1 cellular context compared by ENCODE assay signal in the genomic region with DNA sequence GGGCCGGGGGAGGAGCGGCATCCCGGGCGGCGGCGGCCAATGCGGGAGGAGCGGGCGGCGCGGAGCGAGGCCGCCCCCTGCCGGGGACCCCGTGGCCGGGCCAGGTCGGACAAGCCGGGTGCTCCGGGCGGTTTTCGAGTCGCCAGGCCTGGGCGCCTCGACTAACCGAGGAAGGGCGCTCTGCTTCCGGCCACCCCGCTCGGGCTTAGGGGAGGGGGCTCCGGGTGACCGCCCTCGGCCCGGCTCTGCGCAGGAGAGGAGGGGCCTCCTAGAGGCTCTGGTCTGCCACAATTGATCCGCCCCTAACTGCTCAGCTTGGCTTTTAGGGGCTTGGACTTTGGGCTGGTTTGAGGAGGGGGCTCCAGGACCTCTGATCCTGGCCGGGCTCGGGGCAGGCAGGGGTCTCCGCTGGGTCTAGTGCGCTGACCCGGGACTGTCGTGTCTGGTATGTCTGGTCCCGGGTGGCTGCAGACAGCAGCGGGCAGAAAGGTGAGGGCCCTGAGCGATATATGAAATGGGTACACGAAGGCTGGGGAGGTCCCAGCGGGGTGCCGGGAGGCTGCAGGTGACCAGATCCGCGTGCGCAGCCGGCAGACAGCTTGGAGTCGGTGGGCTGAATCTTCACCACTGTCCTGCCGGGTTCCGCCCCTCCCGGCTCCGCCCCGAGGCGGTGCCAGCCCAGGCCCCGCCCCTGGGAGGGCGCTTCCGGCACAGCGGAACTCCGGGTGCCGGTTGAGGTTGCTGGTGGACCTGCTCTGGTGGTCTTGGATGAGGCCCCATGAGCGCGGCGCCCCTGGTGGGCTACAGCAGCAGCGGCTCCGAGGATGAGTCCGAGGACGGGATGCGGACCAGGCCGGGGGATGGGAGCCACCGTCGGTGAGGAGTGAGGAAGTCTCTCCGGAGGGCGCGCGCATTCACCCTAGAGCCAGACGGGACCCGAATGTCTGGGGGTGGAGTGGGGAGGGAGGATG.
TF ChIP-seq lines count a peak whose summit lies in the region.

A gene with protein sequence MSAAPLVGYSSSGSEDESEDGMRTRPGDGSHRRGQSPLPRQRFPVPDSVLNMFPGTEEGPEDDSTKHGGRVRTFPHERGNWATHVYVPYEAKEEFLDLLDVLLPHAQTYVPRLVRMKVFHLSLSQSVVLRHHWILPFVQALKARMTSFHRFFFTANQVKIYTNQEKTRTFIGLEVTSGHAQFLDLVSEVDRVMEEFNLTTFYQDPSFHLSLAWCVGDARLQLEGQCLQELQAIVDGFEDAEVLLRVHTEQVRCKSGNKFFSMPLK (plus strand): TSS at position 702 of the 971 bp plus-strand sequence. CDS start 77 bp downstream, at position 779.

TF ChIP-seq in HepG2, 621 proteins besides CTCF, POLR2A, EP300 and RAD21 (continued from another document and continues in another):
- TF ChIP-seq, protein P1, sequence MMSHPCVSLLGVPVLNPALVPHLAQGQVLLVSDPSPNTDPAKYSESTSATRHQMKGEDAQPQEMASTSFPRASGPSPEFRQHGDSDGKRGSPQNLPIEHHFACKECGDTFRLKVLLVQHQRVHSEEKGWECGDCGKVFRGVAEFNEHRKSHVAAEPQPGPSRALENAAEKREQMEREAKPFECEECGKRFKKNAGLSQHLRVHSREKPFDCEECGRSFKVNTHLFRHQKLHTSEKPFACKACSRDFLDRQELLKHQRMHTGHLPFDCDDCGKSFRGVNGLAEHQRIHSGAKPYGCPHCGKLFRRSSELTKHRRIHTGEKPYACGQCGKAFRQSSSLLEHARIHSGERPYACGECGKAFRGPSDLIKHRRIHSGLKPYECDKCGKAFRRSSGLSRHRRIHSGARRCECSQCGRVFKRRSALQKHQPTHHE (CRISPR knock-in tag; IDR thresholded peaks at IDR 0.05; ENCODE audit: borderline replicate concordance) = 0 out of 2 replicates have a peak, but pooled peaks have one; percentile 93
- TF ChIP-seq, protein P2, sequence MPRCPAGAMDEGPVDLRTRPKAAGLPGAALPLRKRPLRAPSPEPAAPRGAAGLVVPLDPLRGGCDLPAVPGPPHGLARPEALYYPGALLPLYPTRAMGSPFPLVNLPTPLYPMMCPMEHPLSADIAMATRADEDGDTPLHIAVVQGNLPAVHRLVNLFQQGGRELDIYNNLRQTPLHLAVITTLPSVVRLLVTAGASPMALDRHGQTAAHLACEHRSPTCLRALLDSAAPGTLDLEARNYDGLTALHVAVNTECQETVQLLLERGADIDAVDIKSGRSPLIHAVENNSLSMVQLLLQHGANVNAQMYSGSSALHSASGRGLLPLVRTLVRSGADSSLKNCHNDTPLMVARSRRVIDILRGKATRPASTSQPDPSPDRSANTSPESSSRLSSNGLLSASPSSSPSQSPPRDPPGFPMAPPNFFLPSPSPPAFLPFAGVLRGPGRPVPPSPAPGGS (CRISPR knock-in tag; IDR thresholded peaks at IDR 0.05) = no peak; the same call in 1 of the 2 replicates
- 0 out of 2 replicates have a peak, but pooled peaks have one; percentile 7 for TF ChIP-seq MIXL1 (CRISPR knock-in tag; IDR thresholded peaks at IDR 0.05)
- no peak for TF ChIP-seq SOX6 (IDR thresholded peaks at IDR 0.05)
- peak; percentile 61 for TF ChIP-seq SOX6 (CRISPR knock-in tag; IDR thresholded peaks at IDR 0.05)
- TF ChIP-seq, protein P3, sequence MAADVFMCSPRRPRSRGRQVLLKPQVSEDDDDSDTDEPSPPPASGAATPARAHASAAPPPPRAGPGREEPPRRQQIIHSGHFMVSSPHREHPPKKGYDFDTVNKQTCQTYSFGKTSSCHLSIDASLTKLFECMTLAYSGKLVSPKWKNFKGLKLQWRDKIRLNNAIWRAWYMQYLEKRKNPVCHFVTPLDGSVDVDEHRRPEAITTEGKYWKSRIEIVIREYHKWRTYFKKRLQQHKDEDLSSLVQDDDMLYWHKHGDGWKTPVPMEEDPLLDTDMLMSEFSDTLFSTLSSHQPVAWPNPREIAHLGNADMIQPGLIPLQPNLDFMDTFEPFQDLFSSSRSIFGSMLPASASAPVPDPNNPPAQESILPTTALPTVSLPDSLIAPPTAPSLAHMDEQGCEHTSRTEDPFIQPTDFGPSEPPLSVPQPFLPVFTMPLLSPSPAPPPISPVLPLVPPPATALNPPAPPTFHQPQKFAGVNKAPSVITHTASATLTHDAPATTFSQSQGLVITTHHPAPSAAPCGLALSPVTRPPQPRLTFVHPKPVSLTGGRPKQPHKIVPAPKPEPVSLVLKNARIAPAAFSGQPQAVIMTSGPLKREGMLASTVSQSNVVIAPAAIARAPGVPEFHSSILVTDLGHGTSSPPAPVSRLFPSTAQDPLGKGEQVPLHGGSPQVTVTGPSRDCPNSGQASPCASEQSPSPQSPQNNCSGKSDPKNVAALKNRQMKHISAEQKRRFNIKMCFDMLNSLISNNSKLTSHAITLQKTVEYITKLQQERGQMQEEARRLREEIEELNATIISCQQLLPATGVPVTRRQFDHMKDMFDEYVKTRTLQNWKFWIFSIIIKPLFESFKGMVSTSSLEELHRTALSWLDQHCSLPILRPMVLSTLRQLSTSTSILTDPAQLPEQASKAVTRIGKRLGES (CRISPR knock-in tag; IDR thresholded peaks at IDR 0.05; ENCODE audit: borderline replicate concordance) = no peak
- no peak for TF ChIP-seq ZBTB21 (CRISPR knock-in tag; IDR thresholded peaks at IDR 0.05)
- TF ChIP-seq, protein P4, sequence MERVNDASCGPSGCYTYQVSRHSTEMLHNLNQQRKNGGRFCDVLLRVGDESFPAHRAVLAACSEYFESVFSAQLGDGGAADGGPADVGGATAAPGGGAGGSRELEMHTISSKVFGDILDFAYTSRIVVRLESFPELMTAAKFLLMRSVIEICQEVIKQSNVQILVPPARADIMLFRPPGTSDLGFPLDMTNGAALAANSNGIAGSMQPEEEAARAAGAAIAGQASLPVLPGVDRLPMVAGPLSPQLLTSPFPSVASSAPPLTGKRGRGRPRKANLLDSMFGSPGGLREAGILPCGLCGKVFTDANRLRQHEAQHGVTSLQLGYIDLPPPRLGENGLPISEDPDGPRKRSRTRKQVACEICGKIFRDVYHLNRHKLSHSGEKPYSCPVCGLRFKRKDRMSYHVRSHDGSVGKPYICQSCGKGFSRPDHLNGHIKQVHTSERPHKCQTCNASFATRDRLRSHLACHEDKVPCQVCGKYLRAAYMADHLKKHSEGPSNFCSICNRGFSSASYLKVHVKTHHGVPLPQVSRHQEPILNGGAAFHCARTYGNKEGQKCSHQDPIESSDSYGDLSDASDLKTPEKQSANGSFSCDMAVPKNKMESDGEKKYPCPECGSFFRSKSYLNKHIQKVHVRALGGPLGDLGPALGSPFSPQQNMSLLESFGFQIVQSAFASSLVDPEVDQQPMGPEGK (CRISPR knock-in tag; IDR thresholded peaks at IDR 0.05) = peak; percentile 16; the same call in 1 of the 2 replicates
- TF ChIP-seq ESRRA (CRISPR knock-in tag; IDR thresholded peaks at IDR 0.05; ENCODE audit: low read depth) = peak; percentile 56; the same call in 1 of the 2 replicates
- peak; percentile 77 for TF ChIP-seq ISL2 (CRISPR knock-in tag; IDR thresholded peaks at IDR 0.05)
- TF ChIP-seq, protein P5, sequence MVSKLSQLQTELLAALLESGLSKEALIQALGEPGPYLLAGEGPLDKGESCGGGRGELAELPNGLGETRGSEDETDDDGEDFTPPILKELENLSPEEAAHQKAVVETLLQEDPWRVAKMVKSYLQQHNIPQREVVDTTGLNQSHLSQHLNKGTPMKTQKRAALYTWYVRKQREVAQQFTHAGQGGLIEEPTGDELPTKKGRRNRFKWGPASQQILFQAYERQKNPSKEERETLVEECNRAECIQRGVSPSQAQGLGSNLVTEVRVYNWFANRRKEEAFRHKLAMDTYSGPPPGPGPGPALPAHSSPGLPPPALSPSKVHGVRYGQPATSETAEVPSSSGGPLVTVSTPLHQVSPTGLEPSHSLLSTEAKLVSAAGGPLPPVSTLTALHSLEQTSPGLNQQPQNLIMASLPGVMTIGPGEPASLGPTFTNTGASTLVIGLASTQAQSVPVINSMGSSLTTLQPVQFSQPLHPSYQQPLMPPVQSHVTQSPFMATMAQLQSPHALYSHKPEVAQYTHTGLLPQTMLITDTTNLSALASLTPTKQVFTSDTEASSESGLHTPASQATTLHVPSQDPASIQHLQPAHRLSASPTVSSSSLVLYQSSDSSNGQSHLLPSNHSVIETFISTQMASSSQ (IDR thresholded peaks at IDR 0.05; ENCODE audit: low read depth) = no peak
- TF ChIP-seq, protein P5 (CRISPR knock-in tag; IDR thresholded peaks at IDR 0.05; ENCODE audit: borderline replicate concordance) = 0 out of 2 replicates have a peak, but pooled peaks have one; percentile 39
- TF ChIP-seq SATB2 (CRISPR knock-in tag; IDR thresholded peaks at IDR 0.05) = no peak
- TF ChIP-seq ZNF557 (CRISPR knock-in tag; IDR thresholded peaks at IDR 0.05) = 0 out of 2 replicates have a peak, but pooled peaks have one; percentile 18
- TF ChIP-seq FOXK1 (CRISPR knock-in tag; IDR thresholded peaks at IDR 0.05; ENCODE audit: borderline replicate concordance, low read depth) = 0 out of 2 replicates have a peak, but pooled peaks have one; percentile 36
- TF ChIP-seq RAD51 (IDR thresholded peaks at IDR 0.05; ENCODE audit: borderline replicate concordance) = no peak
- TF ChIP-seq BHLHE40 (IDR thresholded peaks at IDR 0.05; ENCODE audit: low read length) = no peak; the same call in 1 of the 2 replicates
- TF ChIP-seq, protein P6, sequence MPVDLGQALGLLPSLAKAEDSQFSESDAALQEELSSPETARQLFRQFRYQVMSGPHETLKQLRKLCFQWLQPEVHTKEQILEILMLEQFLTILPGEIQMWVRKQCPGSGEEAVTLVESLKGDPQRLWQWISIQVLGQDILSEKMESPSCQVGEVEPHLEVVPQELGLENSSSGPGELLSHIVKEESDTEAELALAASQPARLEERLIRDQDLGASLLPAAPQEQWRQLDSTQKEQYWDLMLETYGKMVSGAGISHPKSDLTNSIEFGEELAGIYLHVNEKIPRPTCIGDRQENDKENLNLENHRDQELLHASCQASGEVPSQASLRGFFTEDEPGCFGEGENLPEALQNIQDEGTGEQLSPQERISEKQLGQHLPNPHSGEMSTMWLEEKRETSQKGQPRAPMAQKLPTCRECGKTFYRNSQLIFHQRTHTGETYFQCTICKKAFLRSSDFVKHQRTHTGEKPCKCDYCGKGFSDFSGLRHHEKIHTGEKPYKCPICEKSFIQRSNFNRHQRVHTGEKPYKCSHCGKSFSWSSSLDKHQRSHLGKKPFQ (CRISPR knock-in tag; IDR thresholded peaks at IDR 0.05; ENCODE audit: insufficient replicate concordance) = peak; percentile 86
- TF ChIP-seq KDM2A (CRISPR knock-in tag; IDR thresholded peaks at IDR 0.05; ENCODE audit: borderline replicate concordance, low read depth) = peak; percentile 75
- no peak for TF ChIP-seq RFX5 (IDR thresholded peaks at IDR 0.05; ENCODE audit: low read depth, low read length)
- TF ChIP-seq ETV5 (CRISPR knock-in tag; IDR thresholded peaks at IDR 0.05; ENCODE audit: borderline replicate concordance) = peak; percentile 90
- peak; percentile 65; the same call in 1 of the 2 replicates for TF ChIP-seq CCDC6 (CRISPR knock-in tag; IDR thresholded peaks at IDR 0.05)
- no peak for TF ChIP-seq SCMH1 (CRISPR knock-in tag; IDR thresholded peaks at IDR 0.05; ENCODE audit: borderline replicate concordance)
- TF ChIP-seq ZFP62 (CRISPR knock-in tag; IDR thresholded peaks at IDR 0.05) = no peak
- peak; percentile 73; the same call in 1 of the 2 replicates for TF ChIP-seq ZFYVE20 (CRISPR knock-in tag; IDR thresholded peaks at IDR 0.05; ENCODE audit: borderline replicate concordance, low read depth)
- no peak; the same call in 1 of the 2 replicates for TF ChIP-seq KLF13 (CRISPR knock-in tag; IDR thresholded peaks at IDR 0.05)
- TF ChIP-seq MYC (CRISPR knock-in tag; IDR thresholded peaks at IDR 0.05; ENCODE audit: borderline replicate concordance) = peak; percentile 82
- no peak; the same call in 1 of the 2 replicates for TF ChIP-seq PRMT3 (CRISPR knock-in tag; IDR thresholded peaks at IDR 0.05; ENCODE audit: borderline replicate concordance, low read depth)
- no peak for TF ChIP-seq ZNF614 (CRISPR knock-in tag; IDR thresholded peaks at IDR 0.05; ENCODE audit: borderline replicate concordance)
- peak; percentile 80 for TF ChIP-seq GZF1 (CRISPR knock-in tag; IDR thresholded peaks at IDR 0.05)
- TF ChIP-seq SMYD3 (CRISPR knock-in tag; IDR thresholded peaks at IDR 0.05) = 0 out of 2 replicates have a peak, but pooled peaks have one; percentile 62
- peak; percentile 77; the same call in 1 of the 2 replicates for TF ChIP-seq DMAP1 (CRISPR knock-in tag; IDR thresholded peaks at IDR 0.05)
- TF ChIP-seq, protein P7, sequence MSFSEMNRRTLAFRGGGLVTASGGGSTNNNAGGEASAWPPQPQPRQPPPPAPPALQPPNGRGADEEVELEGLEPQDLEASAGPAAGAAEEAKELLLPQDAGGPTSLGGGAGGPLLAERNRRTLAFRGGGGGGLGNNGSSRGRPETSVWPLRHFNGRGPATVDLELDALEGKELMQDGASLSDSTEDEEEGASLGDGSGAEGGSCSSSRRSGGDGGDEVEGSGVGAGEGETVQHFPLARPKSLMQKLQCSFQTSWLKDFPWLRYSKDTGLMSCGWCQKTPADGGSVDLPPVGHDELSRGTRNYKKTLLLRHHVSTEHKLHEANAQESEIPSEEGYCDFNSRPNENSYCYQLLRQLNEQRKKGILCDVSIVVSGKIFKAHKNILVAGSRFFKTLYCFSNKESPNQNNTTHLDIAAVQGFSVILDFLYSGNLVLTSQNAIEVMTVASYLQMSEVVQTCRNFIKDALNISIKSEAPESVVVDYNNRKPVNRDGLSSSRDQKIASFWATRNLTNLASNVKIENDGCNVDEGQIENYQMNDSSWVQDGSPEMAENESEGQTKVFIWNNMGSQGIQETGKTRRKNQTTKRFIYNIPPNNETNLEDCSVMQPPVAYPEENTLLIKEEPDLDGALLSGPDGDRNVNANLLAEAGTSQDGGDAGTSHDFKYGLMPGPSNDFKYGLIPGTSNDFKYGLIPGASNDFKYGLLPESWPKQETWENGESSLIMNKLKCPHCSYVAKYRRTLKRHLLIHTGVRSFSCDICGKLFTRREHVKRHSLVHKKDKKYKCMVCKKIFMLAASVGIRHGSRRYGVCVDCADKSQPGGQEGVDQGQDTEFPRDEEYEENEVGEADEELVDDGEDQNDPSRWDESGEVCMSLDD (CRISPR knock-in tag; IDR thresholded peaks at IDR 0.05; ENCODE audit: borderline replicate concordance) = no peak; the same call in 1 of the 2 replicates
- TF ChIP-seq GABPB1 (CRISPR knock-in tag; IDR thresholded peaks at IDR 0.05) = peak; percentile 93
- peak; percentile 77; the same call in 1 of the 2 replicates for TF ChIP-seq ZNF607 (CRISPR knock-in tag; IDR thresholded peaks at IDR 0.05; ENCODE audit: borderline replicate concordance)
